13 cellular contexts compared by ENCODE assay signal in genomic region chr17:49108318-49108717, GRCh38. TPM values are rescaled to one million over a fixed set of nuclear protein-coding genes. Genes with fewer than 3 reads are reported as not detected.
DNase-seq lines count a peak whose midpoint lies in the region; ATAC-seq and TF ChIP-seq lines count a peak whose summit lies in the region.
"Had no signal": no experiment of that assay in that cellular context is flagged by ENCODE, and none has a peak within 500 bp of the region (broad histone marks: within the 10 kb centered on the region; RNA-seq: fewer than 3 reads in every experiment).

No MANE protein-coding gene starts in this region.

- H3K27ac ChIP-seq in right atrium auricular region (no peak overlapping the region), iPS-20b (ENCODE audit: low read length) (no peak overlapping the region)
- H3K27ac ChIP-seq: gastrocnemius medialis had no signal

- H3K9me3 ChIP-seq in right atrium auricular region (no peaks in the 10 kb centered on the region), iPS-20b (ENCODE audit: insufficient read depth, low read depth, low read length) (no peaks in the 10 kb centered on the region)
- H3K9me3 ChIP-seq: BE2C, gastrocnemius medialis had no signal

- H3K9ac ChIP-seq in iPS-20b (ENCODE audit: low read depth, low read length): no peak overlapping the region

- no peak for TF ChIP-seq CTCF in right atrium auricular region (IDR thresholded peaks at IDR 0.05)

- intact Hi-C loops in left ventricle myocardium superior (cut with micrococcal nuclease): no loop called here

- ATAC-seq in left ventricle myocardium superior (peak; percentile 71), GM19452 (IDR thresholded peaks at IDR 0.05; ENCODE audit: unreplicated experiment) (no peak), GM18498 (IDR thresholded peaks at IDR 0.05; ENCODE audit: unreplicated experiment) (no peak)
- ATAC-seq: gastrocnemius medialis had no signal

- H3K36me3 ChIP-seq in right atrium auricular region (no peaks in the 10 kb centered on the region), iPS-20b (ENCODE audit: insufficient read depth, low read depth, low read length) (no peaks in the 10 kb centered on the region)
- H3K36me3 ChIP-seq: BE2C, gastrocnemius medialis had no signal

- H3K4me1 ChIP-seq in right atrium auricular region (no peaks in the 10 kb centered on the region), iPS-20b (ENCODE audit: insufficient read depth, low read length) (peaks cover 27% of the 10 kb centered on the region)
- H3K4me1 ChIP-seq: BE2C, gastrocnemius medialis had no signal

- no peak overlapping the region for H3K4me3 ChIP-seq in right atrium auricular region
- peak overlapping the region; percentile 9; the same call in 1 of the 2 replicates for H3K4me3 ChIP-seq in iPS-20b (ENCODE audit: low read length)
- H3K4me3 ChIP-seq: gastrocnemius medialis had no signal

- H3K27me3 ChIP-seq in right atrium auricular region (no peaks in the 10 kb centered on the region), iPS-20b (ENCODE audit: insufficient read depth, low read length) (no peaks in the 10 kb centered on the region)

- DNase-seq in left ventricle myocardium superior (no peak), right atrium auricular region (ENCODE audit: low spot score) (no peak), astrocyte of the hippocampus (ENCODE audit: low read depth, low spot score) (peak; percentile 94), COLO668 (lab: John Stamatoyannopoulos, UW; ENCODE audit: unreplicated experiment) (no peak)
- DNase-seq in activated CD4-positive, alpha-beta T cell treated with anti-CD3 and anti-CD28 coated beads for 48 hours: no peak
- DNase-seq: aorta; BE2C; gastrocnemius medialis; stimulated activated naive CD4-positive, alpha-beta T cell had no signal

RNA-seq across cellular contexts. Expression of gene B4GALNT2, which starts 24.3 kb away (rescaled TPM):
- total RNA-seq in left ventricle myocardium superior (not detected), right atrium auricular region (not detected)
- total RNA-seq: NCI-H460 had no signal
